ENCODE assay signal across 17 cellular contexts in genomic region chr2:96184188-96184587, GRCh38. TPM values are rescaled to one million over a fixed set of nuclear protein-coding genes. Genes with fewer than 3 reads are reported as not detected.
DNase-seq lines count a peak whose midpoint lies in the region; ATAC-seq and TF ChIP-seq lines count a peak whose summit lies in the region.
"Had no signal": no experiment of that assay in that cellular context is flagged by ENCODE, and none has a peak within 500 bp of the region (broad histone marks: within the 10 kb centered on the region; RNA-seq: fewer than 3 reads in every experiment).

No MANE protein-coding gene starts in this region.

- H3K9me3 ChIP-seq in osteoblast (ENCODE audit: low read depth, low read length): no peaks in the 10 kb centered on the region
- H3K9me3 ChIP-seq: Caco-2 had no signal

- CTCF ChIA-PET in RWPE1 (lab: Yijun Ruan, JAX): interaction anchor here (0.6 kb wide), 1 partner anchor 76 kb away, joined by 3 read pairs; no protein-coding TSS in a partner anchor

- POLR2A ChIA-PET in RWPE1 (lab: Yijun Ruan, JAX; ENCODE audit: low non-redundant PET): interaction anchor here (0.7 kb wide), 1 partner anchor 21 kb away, joined by 5 read pairs; no protein-coding TSS in a partner anchor

- intact Hi-C loops in CD14-positive monocyte (cut with micrococcal nuclease): no loop called here

- no peak overlapping the region for H3K4me3 Mint-ChIP-seq in CD14-positive monocyte
- H3K4me3 Mint-ChIP-seq in brain: no peak overlapping the region
- no peak overlapping the region for H3K4me3 Mint-ChIP-seq in naive B cell
- H3K4me3 Mint-ChIP-seq: GM23338 had no signal

- H3K27ac ChIP-seq in osteoblast (ENCODE audit: low read depth, low read length) (no peak overlapping the region), RWPE1 (no peak overlapping the region)
- H3K27ac ChIP-seq: PC-9 had no signal

- DNase-seq in CD14-positive monocyte (ENCODE audit: low spot score): no peak
- DNase-seq in naive B cell: no peak
- DNase-seq in stimulated activated naive CD4-positive, alpha-beta T cell treated with Interleukin-2 at 50 U/mL for 16 hours (lab: John Stamatoyannopoulos, UW): no peak
- no peak for DNase-seq in osteoblast (ENCODE audit: insufficient read length, low spot score, missing footprints)
- no peak for DNase-seq in RWPE1 (ENCODE audit: low spot score)
- DNase-seq: Caco-2, DMS53, Kasumi-1, MM.1S, NCI-H1092 treated with DMSO at 0.1 percent for 48 hours, NCI-H2227 treated with DMSO at 0.1 percent for 48 hours, NCI-H524, PC-9 had no signal

- TF ChIP-seq CTCF in CD14-positive monocyte (IDR thresholded peaks at IDR 0.05) (no peak), brain (conservative IDR thresholded peaks at IDR 0.05) (no peak), osteoblast (IDR thresholded peaks at IDR 0.05; ENCODE audit: extremely low read depth, low read depth, low read length) (no peak), RWPE1 (conservative IDR thresholded peaks at IDR 0.05; ENCODE audit: low read depth) (no peak)

- TF ChIP-seq POLR2A in GM18505 (IDR thresholded peaks at IDR 0.05; ENCODE audit: borderline replicate concordance, extremely low read depth, insufficient read depth, insufficient read length): peak; percentile 19

- H3K4me1 Mint-ChIP-seq in CD14-positive monocyte: peaks cover 3% of the 10 kb centered on the region
- H3K4me1 Mint-ChIP-seq in brain: no peaks in the 10 kb centered on the region
- peaks cover 0 to 8% (median 6%) of the 10 kb centered on the region in 3 donors for H3K4me1 Mint-ChIP-seq in naive B cell
- H3K4me1 Mint-ChIP-seq: GM23338 had no signal

- peaks cover 16% of the 10 kb centered on the region for H3K4me1 ChIP-seq in osteoblast (ENCODE audit: insufficient read depth, low read length)

- no peak overlapping the region for H3K4me3 ChIP-seq in osteoblast (ENCODE audit: insufficient read depth, low read length)
- H3K4me3 ChIP-seq: GM23338, PC-9 had no signal

- ATAC-seq in GM18505 (IDR thresholded peaks at IDR 0.05; ENCODE audit: unreplicated experiment) (no peak), naive B cell (ENCODE audit: low read depth in 2 of 2) (no peak)
- ATAC-seq: GM23338 had no signal

- H3K27me3 Mint-ChIP-seq in CD14-positive monocyte (ENCODE audit: low read depth in 3 of 3) (no peaks in the 10 kb centered on the region), brain (peaks cover 3% of the 10 kb centered on the region), naive B cell (no peaks in the 10 kb centered on the region)

- H4K20me1 ChIP-seq in osteoblast (ENCODE audit: insufficient read depth, low read length): peaks cover 19% of the 10 kb centered on the region

- no peak overlapping the region for H2AFZ ChIP-seq in osteoblast (ENCODE audit: low read length)
- H2AFZ ChIP-seq: GM23338, PC-9 had no signal

- H3K27ac Mint-ChIP-seq in CD14-positive monocyte (peak overlapping the region in 4 of 7 donors; percentile 13 to 36 (median 30)), brain (peak overlapping the region in 3 of 5 experiments; percentile 30 to 62 (median 48)), naive B cell (peak overlapping the region in 4 of 6 donors; percentile 64 to 77 (median 71))
- H3K27ac Mint-ChIP-seq: GM23338 had no signal

- H3K36me3 Mint-ChIP-seq in CD14-positive monocyte (peaks cover 42 to 58% of the 10 kb centered on the region in 2 donors), brain (peaks cover 41% of the 10 kb centered on the region), naive B cell (peaks cover 0 to 12% of the 10 kb centered on the region in 2 donors)

- no peaks in the 10 kb centered on the region for H3K27me3 ChIP-seq in osteoblast (ENCODE audit: insufficient read depth, low read length)

- peaks cover 3% of the 10 kb centered on the region for H3K79me2 ChIP-seq in osteoblast (ENCODE audit: insufficient read depth, low read length)

- H3K4me2 ChIP-seq in osteoblast (ENCODE audit: insufficient read depth, low read length): no peak overlapping the region
- H3K4me2 ChIP-seq: GM23338, PC-9 had no signal

- peaks cover 0 to 2% (median 0%) of the 10 kb centered on the region in 7 donors for H3K9me3 Mint-ChIP-seq in CD14-positive monocyte
- no peaks in the 10 kb centered on the region for H3K9me3 Mint-ChIP-seq in brain
- peaks cover 0 to 4% (median 0%) of the 10 kb centered on the region in 7 donors for H3K9me3 Mint-ChIP-seq in naive B cell
- H3K9me3 Mint-ChIP-seq: GM23338 had no signal

- H3K36me3 ChIP-seq in osteoblast (ENCODE audit: insufficient read depth, low read length): peaks cover 36% of the 10 kb centered on the region

RNA-seq across cellular contexts. Expression of gene STARD7, which starts 24.4 kb away (rescaled TPM):
- polyA plus RNA-seq in CD14-positive monocyte: 100 to 1,000 TPM; 172 to 179 TPM
- 83.6 TPM for polyA plus RNA-seq in brain (ENCODE audit: insufficient read depth, low read depth, low replicate concordance)
- 100 to 1,000 TPM; 219 to 401 (median 239) TPM for polyA plus RNA-seq in naive B cell (ENCODE audit: low read depth in 6 of 6)
- 139 and 163 TPM in 2 replicates for total RNA-seq in osteoblast

RNA-seq across cellular contexts. Expression of gene DUSP2, which starts 38.9 kb away (rescaled TPM):
- 10 to 100 TPM; 48.4 to 66.1 TPM for polyA plus RNA-seq in CD14-positive monocyte
- 3.0 TPM for polyA plus RNA-seq in brain (ENCODE audit: insufficient read depth, low read depth, low replicate concordance)
- polyA plus RNA-seq in naive B cell (ENCODE audit: low read depth in 6 of 6): 100 to 1,000 TPM in 2 of 6 donors, 10 to 100 TPM in 4; 56.3 to 220 (median 95.9) TPM
- total RNA-seq in osteoblast: 2.7 and 3.3 TPM in 2 replicates

RNA-seq across cellular contexts. Expression of gene ASTL, which starts 45.9 kb away (rescaled TPM):
- polyA plus RNA-seq in CD14-positive monocyte (not detected), brain (ENCODE audit: insufficient read depth, low read depth, low replicate concordance) (not detected), naive B cell (ENCODE audit: low read depth in 6 of 6) (not detected)
- not detected in 2 replicates for total RNA-seq in osteoblast
- total RNA-seq: A673, GM23338, PC-9 had no signal

Comparison
In these comparisons a context has a peak if more than half of its experiments do, and no peak if none do; other contexts are left out.
1. RNA of gene DUSP2, which starts 38.9 kb away (polyA plus RNA-seq): 56.3 to 220 TPM in naive B cell and 48.4 to 66.1 TPM in CD14-positive monocyte; 3.0 TPM in brain (single experiment); every median in the first group is over 10 times any median in the second.
2. Peak in every context shown above with its lines, with median percentiles within 50 percentile points of each other: H3K27ac Mint-ChIP-seq.